In the genomic region with DNA sequence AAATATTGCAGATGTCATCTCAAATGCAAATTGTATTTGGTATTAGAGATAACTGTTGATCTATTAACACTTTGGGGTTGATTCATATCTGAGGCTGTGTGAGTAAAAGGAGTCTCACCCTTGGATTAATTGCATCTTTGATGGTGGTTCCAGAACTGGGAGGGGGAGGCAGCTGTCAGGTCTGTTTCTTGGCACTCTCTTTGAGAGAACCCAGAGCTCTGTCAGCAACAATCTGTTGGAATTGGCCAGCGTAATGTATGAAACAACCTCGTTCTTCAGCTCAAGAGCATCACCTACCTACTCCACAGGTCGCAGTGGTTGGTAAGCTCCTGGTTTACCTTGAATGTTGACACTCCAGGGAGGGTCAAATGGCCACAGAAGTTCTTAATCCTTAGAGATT, we compare ENCODE assay signal across 21 cellular contexts.
"Had no signal": no experiment of that assay in that cellular context is flagged by ENCODE, and none has a peak within 500 bp of the region (broad histone marks: within the 10 kb centered on the region; RNA-seq: fewer than 3 reads in every experiment).

No MANE protein-coding gene starts in this region.

- DNase-seq: activated CD4-positive, alpha-beta memory T cell treated with anti-CD3 and anti-CD28 coated beads for 36 hours; activated CD8-positive, alpha-beta memory T cell treated with anti-CD3 and anti-CD28 coated beads, Interleukin-2, amount 50 U/mL, for 48 hours; activated gamma-delta T cell; activated naive CD4-positive, alpha-beta T cell treated with anti-CD3 and anti-CD28 coated beads, Interleukin-2, amount 10 ng/mL, durations not matched to agents 7 days and 5 days; activated naive CD8-positive, alpha-beta T cell treated with anti-CD3 and anti-CD28 coated beads, Interleukin-2, amount 10 ng/mL, durations not matched to agents 7 days and 5 days; activated T-cell treated with anti-CD3 and anti-CD28 coated beads, Interleukin-2, amount 50 U/mL, for 24 hours; brain microvascular endothelial cell; endodermal cell; foreskin fibroblast; hippocampal formation; left cardiac atrium; left ventricle myocardium superior; mammary epithelial cell; naive B cell; nephron progenitor cell; ovary; right lobe of liver; stimulated activated CD4-positive, alpha-beta T cell treated with anti-CD3 and anti-CD28 coated beads, Interleukin-2, amount 100 ng/mL, for 48 hours; stimulated activated naive CD4-positive, alpha-beta T cell treated with Interleukin-2 at 50 U/mL for 16 hours; T1000; WERI-Rb-1 had no signal
